Comparison of ENCODE assay signal across 35 cellular contexts in the genomic region with DNA sequence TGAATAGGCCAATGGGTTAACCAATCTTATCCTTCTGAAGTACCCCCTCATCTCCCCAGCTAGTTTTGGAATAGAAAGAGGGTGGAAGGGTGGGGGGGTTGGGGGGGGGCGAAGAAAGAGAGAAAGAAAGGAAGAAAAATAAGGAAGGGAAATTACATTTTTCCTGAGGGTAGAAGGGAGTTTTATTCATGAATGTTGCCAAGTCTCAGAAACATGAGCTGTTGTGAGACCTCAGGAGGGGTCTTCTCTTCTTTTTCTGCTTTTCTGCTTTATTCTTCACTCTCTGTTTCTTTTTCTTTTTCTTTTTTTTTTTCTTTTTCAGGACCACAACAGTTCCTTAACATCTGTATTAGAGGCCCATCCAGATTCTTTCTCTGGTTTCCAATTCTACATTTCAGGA. TPM values are rescaled to one million over a fixed set of nuclear protein-coding genes. Genes with fewer than 3 reads are reported as not detected.
"Had no signal": no experiment of that assay in that cellular context is flagged by ENCODE, and none has a peak within 500 bp of the region (broad histone marks: within the 10 kb centered on the region; RNA-seq: fewer than 3 reads in every experiment).

No MANE protein-coding gene starts in this region.

- H3K36me3 ChIP-seq: adrenal gland, ascending aorta, brain microvascular endothelial cell, breast epithelium, cardiac muscle cell had no signal

- FAIRE-seq: astrocyte, bronchial epithelial cell had no signal

- H3K4me1 ChIP-seq: ascending aorta, body of pancreas, breast epithelium had no signal

- ATAC-seq: activated naive CD4-positive, alpha-beta T cell treated with anti-CD3 and anti-CD28 coated beads, Interleukin-2, amount 50 U/mL, for 72 hours; activated naive CD8-positive, alpha-beta T cell treated with anti-CD3 and anti-CD28 coated beads, Interleukin-2, amount 50 U/mL, for 24 hours; activated T-cell treated with anti-CD3 and anti-CD28 coated beads, Interleukin-2, amount 50 U/mL, for 4 hours; activated T-cell treated with anti-CD3 and anti-CD28 coated beads, Interleukin-2, amount 50 U/mL, for 72 hours; activated T-helper 17 cell treated with anti-CD3 and anti-CD28 coated beads, Interleukin-2, amount 50 U/mL, for 72 hours; body of pancreas had no signal

- H3K4me3 ChIP-seq: adrenal gland, ascending aorta, body of pancreas, breast epithelium, cardiac muscle cell had no signal

- H3K27ac ChIP-seq: adrenal gland, ascending aorta, body of pancreas, brain microvascular endothelial cell, breast epithelium, cardiac muscle cell had no signal

- DNase-seq: activated effector memory CD4-positive, alpha-beta T cell treated with anti-CD3 and anti-CD28 coated beads, Interleukin-2, amount 50 U/mL, for 16 hours; activated effector memory CD4-positive, alpha-beta T cell treated with Interleukin-2 at 50 U/mL for 16 hours; activated gamma-delta T cell; activated gamma-delta T cell treated with Interleukin-2 at 50 U/mL for 16 hours; activated naive CD4-positive, alpha-beta T cell; activated naive CD4-positive, alpha-beta T cell treated with anti-CD3 and anti-CD28 coated beads for 36 hours; activated naive CD4-positive, alpha-beta T cell treated with anti-CD3 and anti-CD28 coated beads, Interleukin-2, amount 10 ng/mL, durations not matched to agents 7 days and 5 days; activated naive CD4-positive, alpha-beta T cell treated with anti-CD3 and anti-CD28 coated beads, Interleukin-2, amount 50 U/mL, for 16 hours; activated naive CD4-positive, alpha-beta T cell treated with Interleukin-2 at 50 U/mL for 16 hours; activated naive CD8-positive, alpha-beta T cell treated with anti-CD3 and anti-CD28 coated beads for 36 hours; activated naive CD8-positive, alpha-beta T cell treated with anti-CD3 and anti-CD28 coated beads, Interleukin-2, amount 10 ng/mL, durations not matched to agents 7 days and 5 days; activated naive CD8-positive, alpha-beta T cell treated with anti-CD3 and anti-CD28 coated beads, Interleukin-2, amount 50 U/mL, for 24 hours; activated T-cell treated with anti-CD3 and anti-CD28 coated beads, Interleukin-2, amount 50 U/mL, for 24 hours; activated T-cell treated with anti-CD3 and anti-CD28 coated beads, Interleukin-2, amount 50 U/mL, for 4 hours; activated T-cell treated with anti-CD3 and anti-CD28 coated beads, Interleukin-2, amount 50 U/mL, for 48 hours; activated T-cell treated with anti-CD3 and anti-CD28 coated beads, Interleukin-2, amount 50 U/mL, for 72 hours; adrenal gland; amniotic stem cell; amygdala; anterior cingulate cortex; aorta; body of pancreas; brain microvascular endothelial cell; caudate nucleus; central memory CD4-positive, alpha-beta T cell; cerebellar nuclear complex had no signal

- H3K27me3 ChIP-seq: adrenal gland, ascending aorta, body of pancreas, brain microvascular endothelial cell had no signal

RNA-seq across cellular contexts. Expression of a gene that starts 6.0 kb away (rescaled TPM):
- total RNA-seq: activated naive CD4-positive, alpha-beta T cell treated with anti-CD3 and anti-CD28 coated beads for 36 hours; activated naive CD8-positive, alpha-beta T cell treated with anti-CD3 and anti-CD28 coated beads for 36 hours; activated naive CD8-positive, alpha-beta T cell treated with anti-CD3 and anti-CD28 coated beads, Interleukin-2, amount 10 ng/mL, durations not matched to agents 7 days and 5 days; activated T-cell treated with anti-CD3 and anti-CD28 coated beads, Interleukin-2, amount 50 U/mL, for 4 hours; activated T-helper 1 cell treated with anti-CD3 and anti-CD28 coated beads, Interleukin-12 subunit alpha, Interleukin-12 subunit beta, Interleukin-2, Interleukin-4 antibody, amounts not matched to agents 30 ng/mL and 10 ng/mL and 1 ng/mL, durations not matched to agents 14 hours and 24 hours and 36 hours; activated T-helper 17 cell treated with anti-CD3 and anti-CD28 coated beads, Interleukin-2, amount 50 U/mL, for 72 hours; activated T-helper 2 cell treated with anti-CD3 and anti-CD28 coated beads, Interferon-gamma antibody, Interleukin-2, Interleukin-4, amounts not matched to agents 10 μg/mL and 5 μg/mL and 100 μg/mL, durations not matched to agents 14 hours and 24 hours and 36 hours; aorta; ascending aorta; breast epithelium; bronchial epithelial cell had no signal
- polyA plus RNA-seq: cardiac muscle cell had no signal
